In the genomic region with DNA sequence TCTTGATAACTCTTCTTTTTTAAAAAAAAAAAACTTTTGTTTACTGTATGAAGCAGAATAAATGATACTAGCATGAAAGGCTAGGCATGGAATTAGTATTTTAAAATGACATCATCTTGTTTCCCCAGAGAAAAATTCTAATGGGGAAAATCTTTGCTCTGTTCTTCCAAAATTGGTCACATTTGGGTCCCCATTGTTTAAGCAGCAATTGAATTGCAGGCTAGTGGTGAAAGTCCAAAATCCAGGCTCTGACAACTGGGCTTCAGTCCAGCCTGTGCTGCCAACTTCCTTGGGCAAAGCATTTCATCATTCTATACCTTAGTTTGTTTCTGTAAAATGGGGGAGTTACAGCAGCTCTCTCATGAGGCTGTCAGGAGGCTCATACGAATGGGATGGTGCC, we compare ENCODE assay signal across 22 cellular contexts.
DNase-seq lines count a peak whose midpoint lies in the region; ATAC-seq and TF ChIP-seq lines count a peak whose summit lies in the region.
"Had no signal": no experiment of that assay in that cellular context is flagged by ENCODE, and none has a peak within 500 bp of the region (broad histone marks: within the 10 kb centered on the region; RNA-seq: fewer than 3 reads in every experiment).

No MANE protein-coding gene starts in this region.

- no peak for TF ChIP-seq POLR2A in transverse colon (IDR thresholded peaks at IDR 0.05)

- no peaks in the 10 kb centered on the region for H3K9me3 ChIP-seq in transverse colon
- H3K9me3 ChIP-seq: SJCRH30 had no signal

- TF ChIP-seq CTCF in transverse colon (IDR thresholded peaks at IDR 0.05) = no peak

- no peak overlapping the region for H3K27ac Mint-ChIP-seq in stimulated activated naive CD8-positive, alpha-beta T cell treated with anti-CD3 and anti-CD28 coated beads, Interleukin-15, amount 100 ng/mL, for 72 hours
- H3K27ac Mint-ChIP-seq: CD8-positive, alpha-beta memory T cell; IgD-negative memory B cell had no signal

- no peaks in the 10 kb centered on the region for H3K27me3 ChIP-seq in transverse colon
- H3K27me3 ChIP-seq: SJCRH30 had no signal

- H3K36me3 ChIP-seq in transverse colon = no peaks in the 10 kb centered on the region
- H3K36me3 ChIP-seq: SJCRH30 had no signal

- DNase-seq in stimulated activated naive CD8-positive, alpha-beta T cell treated with anti-CD3 and anti-CD28 coated beads, Interleukin-15, Interleukin-2, amounts not matched to agents 100 U/mL and 50 U/mL, for 24 hours = no peak
- DNase-seq in stimulated activated naive CD8-positive, alpha-beta T cell treated with anti-CD3 and anti-CD28 coated beads, Interleukin-15, amount 100 ng/mL, for 72 hours = no peak
- DNase-seq in globus pallidus (ENCODE audit: low spot score) (peak; percentile 37), midbrain (lab: John Stamatoyannopoulos, UW) (peak; percentile 13), transverse colon (peak; percentile 26), NCI-H128 (lab: John Stamatoyannopoulos, UW; ENCODE audit: unreplicated experiment) (no peak), middle frontal gyrus (ENCODE audit: extremely low spot score, low spot score) (no peak)
- DNase-seq: AML-193; Calu3; CD8-positive, alpha-beta memory T cell; DMS153; H7; NCI-H1417 treated with DMSO at 0.1 percent for 48 hours; NCI-H187 treated with DMSO at 0.1 percent for 48 hours; NCI-H2107; NCI-H524 treated with DMSO at 0.1 percent for 48 hours; NCI-H82; OCI-M1; SJCRH30 had no signal

- no peak overlapping the region for H3K4me3 ChIP-seq in transverse colon
- H3K4me3 ChIP-seq: SJCRH30 had no signal

- ATAC-seq in stimulated activated naive CD8-positive, alpha-beta T cell treated with anti-CD3 and anti-CD28 coated beads, Interleukin-15, Interleukin-2, amounts not matched to agents 100 U/mL and 50 U/mL, for 24 hours = peak; percentile 14
- ATAC-seq in stimulated activated naive CD8-positive, alpha-beta T cell treated with anti-CD3 and anti-CD28 coated beads, Interleukin-15, amount 100 ng/mL, for 72 hours = no peak
- ATAC-seq in GM21825 (IDR thresholded peaks at IDR 0.05; ENCODE audit: unreplicated experiment) = no peak

- H3K9me3 Mint-ChIP-seq in stimulated activated naive CD8-positive, alpha-beta T cell treated with anti-CD3 and anti-CD28 coated beads, Interleukin-15, amount 100 ng/mL, for 72 hours = peaks cover 7 to 15% of the 10 kb centered on the region in 2 donors

- in situ Hi-C loops in transverse colon (cut with MboI; ENCODE audit: low pct_ligation_motif_present in 1 of 4, low pct_unique_long_range_greater_than_20kb in 1 of 4, low sequenced_read_pairs in 3 of 4) = no loop called here

- H3K4me1 Mint-ChIP-seq in stimulated activated naive CD8-positive, alpha-beta T cell treated with anti-CD3 and anti-CD28 coated beads, Interleukin-15, amount 100 ng/mL, for 72 hours = no peaks in the 10 kb centered on the region
- H3K4me1 Mint-ChIP-seq: CD8-positive, alpha-beta memory T cell; IgD-negative memory B cell had no signal

- TF ChIP-seq EP300 in transverse colon (IDR thresholded peaks at IDR 0.05; ENCODE audit: low read depth) = no peak

- intact Hi-C loops in transverse colon (cut with DNase I; ENCODE audit: low total_unique reads) = no loop called here

- 35% methylated on average over 1 of the region's 1 CpG; no CpG with 5 or more reads in 1 of the 2 donors for WGBS in transverse colon (ENCODE audit: low coverage in 1 of 2), 2 donors

- H3K4me3 Mint-ChIP-seq in stimulated activated naive CD8-positive, alpha-beta T cell treated with anti-CD3 and anti-CD28 coated beads, Interleukin-15, amount 100 ng/mL, for 72 hours = no peak overlapping the region
- H3K4me3 Mint-ChIP-seq: CD8-positive, alpha-beta memory T cell; IgD-negative memory B cell had no signal

- H3K27ac ChIP-seq in transverse colon = no peak overlapping the region
- H3K27ac ChIP-seq: C4-2B, SJCRH30 had no signal

- peaks cover 0 to 10% (median 3%) of the 10 kb centered on the region in 4 donors for H3K4me1 ChIP-seq in transverse colon
- H3K4me1 ChIP-seq: SJCRH30 had no signal

- H3K27me3 Mint-ChIP-seq in stimulated activated naive CD8-positive, alpha-beta T cell treated with anti-CD3 and anti-CD28 coated beads, Interleukin-15, amount 100 ng/mL, for 72 hours = peaks cover 10% of the 10 kb centered on the region
- H3K27me3 Mint-ChIP-seq: IgD-negative memory B cell had no signal

Comparison
In these comparisons a context has a peak if more than half of its experiments do, and no peak if none do; other contexts are left out.
1. DNase-seq: peak in globus pallidus (single experiment), midbrain (single experiment) and transverse colon (single experiment); none in stimulated activated naive CD8-positive, alpha-beta T cell treated with anti-CD3 and anti-CD28 coated beads, Interleukin-15, Interleukin-2, amounts not matched to agents 100 U/mL and 50 U/mL, for 24 hours (single experiment), stimulated activated naive CD8-positive, alpha-beta T cell treated with anti-CD3 and anti-CD28 coated beads, Interleukin-15, amount 100 ng/mL, for 72 hours (0 of 2), NCI-H128 (single experiment) and middle frontal gyrus (single experiment).